Comparison of ENCODE assay signal across 1 cellular context in genomic region chr16:78480588-78480987, GRCh38.
TF ChIP-seq lines count a peak whose summit lies in the region.

No MANE protein-coding gene starts in this region.

TF ChIP-seq in HepG2, 621 proteins besides CTCF, POLR2A, EP300 and RAD21 (continued from another document and continues in another):
- TF ChIP-seq BCLAF1 (IDR thresholded peaks at IDR 0.05) (no peak), KDM5A (IDR thresholded peaks at IDR 0.05; ENCODE audit: borderline replicate concordance, low read length) (peak; percentile 27; the same call in 1 of the 2 replicates), HES4 (CRISPR knock-in tag; IDR thresholded peaks at IDR 0.05; ENCODE audit: borderline replicate concordance) (no peak), MIXL1 (CRISPR knock-in tag; IDR thresholded peaks at IDR 0.05) (peak; percentile 68), DNMT1 (CRISPR knock-in tag; IDR thresholded peaks at IDR 0.05) (no peak), ZNF362 (CRISPR knock-in tag; IDR thresholded peaks at IDR 0.05; ENCODE audit: borderline replicate concordance) (no peak), MBD4 (IDR thresholded peaks at IDR 0.05; ENCODE audit: borderline replicate concordance, low read length) (no peak), ZNF564 (CRISPR knock-in tag; IDR thresholded peaks at IDR 0.05) (no peak), ZNF264 (CRISPR knock-in tag; IDR thresholded peaks at IDR 0.05) (peak; percentile 82; the same call in 1 of the 2 replicates), NR2C2 (CRISPR knock-in tag; IDR thresholded peaks at IDR 0.05; ENCODE audit: borderline replicate concordance) (peak; percentile 67), MATR3 (CRISPR knock-in tag; IDR thresholded peaks at IDR 0.05) (no peak), NFE2 (CRISPR knock-in tag; IDR thresholded peaks at IDR 0.05) (no peak), ZNF432 (CRISPR knock-in tag; IDR thresholded peaks at IDR 0.05; ENCODE audit: borderline replicate concordance) (no peak), ETV6 (CRISPR knock-in tag; conservative IDR thresholded peaks at IDR 0.05) (no peak), ZNF883 (CRISPR knock-in tag; IDR thresholded peaks at IDR 0.05; ENCODE audit: not compliant biosample characterization) (no peak), ZNF580 (CRISPR knock-in tag; IDR thresholded peaks at IDR 0.05; ENCODE audit: borderline replicate concordance, low read depth) (0 out of 2 replicates have a peak, but pooled peaks have one; percentile 49), GRHL1 (CRISPR knock-in tag; conservative IDR thresholded peaks at IDR 0.05) (no peak), ARID3A (IDR thresholded peaks at IDR 0.05; ENCODE audit: low read depth, low read length) (peak; percentile 81), ZBTB2 (CRISPR knock-in tag; IDR thresholded peaks at IDR 0.05; ENCODE audit: low read depth) (no peak), ZFP37 (CRISPR knock-in tag; IDR thresholded peaks at IDR 0.05; ENCODE audit: borderline replicate concordance) (no peak), CEBPG (CRISPR knock-in tag; IDR thresholded peaks at IDR 0.05) (peak; percentile 84), RARA (CRISPR knock-in tag; IDR thresholded peaks at IDR 0.05) (peak; percentile 55; the same call in 1 of the 2 replicates), TARDBP (CRISPR knock-in tag; IDR thresholded peaks at IDR 0.05) (peak; percentile 72; the same call in 1 of the 2 replicates), SNAPC4 (CRISPR knock-in tag; IDR thresholded peaks at IDR 0.05) (no peak), BRCA1 (CRISPR knock-in tag; IDR thresholded peaks at IDR 0.05) (no peak), YEATS4 (CRISPR knock-in tag; IDR thresholded peaks at IDR 0.05; ENCODE audit: borderline replicate concordance) (no peak), ELF4 (CRISPR knock-in tag; IDR thresholded peaks at IDR 0.05; ENCODE audit: borderline replicate concordance) (no peak), ZSCAN29 (CRISPR knock-in tag; conservative IDR thresholded peaks at IDR 0.05) (peak; percentile 82; the same call in 1 of the 2 replicates), HOMEZ (CRISPR knock-in tag; IDR thresholded peaks at IDR 0.05; ENCODE audit: low read depth) (peak; percentile 79; the same call in 1 of the 2 replicates), CHCHD3 (CRISPR knock-in tag; IDR thresholded peaks at IDR 0.05) (no peak), SRSF1 (optimal IDR thresholded peaks at IDR 0.05; ENCODE audit: low read depth, low read length) (no peak), ARNTL (CRISPR knock-in tag; IDR thresholded peaks at IDR 0.05) (no peak), SNAPC2 (CRISPR knock-in tag; IDR thresholded peaks at IDR 0.05) (no peak), HDAC1 (CRISPR knock-in tag; IDR thresholded peaks at IDR 0.05) (no peak), PRDM10 (CRISPR knock-in tag; IDR thresholded peaks at IDR 0.05; ENCODE audit: low read depth) (no peak), ARNT2 (CRISPR knock-in tag; IDR thresholded peaks at IDR 0.05; ENCODE audit: low read depth) (no peak), ZNF34 (CRISPR knock-in tag; IDR thresholded peaks at IDR 0.05; ENCODE audit: borderline replicate concordance) (0 out of 2 replicates have a peak, but pooled peaks have one; percentile 62), GZF1 (CRISPR knock-in tag; IDR thresholded peaks at IDR 0.05) (no peak), EEA1 (CRISPR knock-in tag; IDR thresholded peaks at IDR 0.05; ENCODE audit: borderline replicate concordance) (no peak)
